7 cellular contexts compared by ENCODE assay signal in genomic region chr5:10272870-10273209, GRCh38. TPM values are rescaled to one million over a fixed set of nuclear protein-coding genes. Genes with fewer than 3 reads are reported as not detected.
DNase-seq lines count a peak whose midpoint lies in the region; ATAC-seq and TF ChIP-seq lines count a peak whose summit lies in the region.
"Not testable (repeated sequence)": the region's sequence is repeated elsewhere in the genome, so short reads cannot be mapped to it uniquely, and the experiment has no call there.

No MANE protein-coding gene starts in this region.

- CTCF ChIA-PET in activated CD4-positive, alpha-beta T cell treated with anti-CD3 and anti-CD28 coated beads, Interleukin-2, amount 10 ng/mL, durations not matched to agents 7 days and 5 days (lab: Charles Lee) = not testable (repeated sequence)

- WGBS in right lobe of liver (ENCODE audit: insufficient coverage, low coverage, low lambda C conversion rate, missing lambda C conversion rate) = 24% methylated on average over 7 of the region's 7 CpGs

- H3K9me3 ChIP-seq in BLaER1 treated with 17β-estradiol and CSF1 and Interleukin-3, amounts not matched to agents 10 nM and 100 nM (replicated peaks in 1 of 11) = peaks cover 7 to 18% (median 10%) of the 10 kb centered on the region in 11 experiments; a peak in 21 of 22 replicates
- not testable (repeated sequence) for H3K9me3 ChIP-seq in colonic mucosa, right lobe of liver

- H3K27ac ChIP-seq in BLaER1 treated with 17β-estradiol and CSF1 and Interleukin-3, amounts not matched to agents 10 nM and 100 nM; colonic mucosa; right lobe of liver: not testable (repeated sequence)

- not testable (repeated sequence) for H3K27me3 Mint-ChIP-seq in activated CD4-positive, alpha-beta T cell treated with anti-CD3 and anti-CD28 coated beads, Interleukin-2, amount 10 ng/mL, durations not matched to agents 7 days and 5 days

- POLR2A ChIA-PET in activated CD4-positive, alpha-beta T cell treated with anti-CD3 and anti-CD28 coated beads, Interleukin-2, amount 10 ng/mL, durations not matched to agents 7 days and 5 days (lab: Charles Lee) = not testable (repeated sequence)

- peak overlapping the region; percentile 16 to 66 (median 44); a peak in 16 of 22 replicates for H3K4me2 ChIP-seq in BLaER1 treated with 17β-estradiol and CSF1 and Interleukin-3, amounts not matched to agents 10 nM and 100 nM

- H3K4me1 Mint-ChIP-seq in activated CD4-positive, alpha-beta T cell treated with anti-CD3 and anti-CD28 coated beads, Interleukin-2, amount 10 ng/mL, durations not matched to agents 7 days and 5 days = peaks cover 33% of the 10 kb centered on the region

- intact Hi-C loops in colonic mucosa (cut with DNase I); left colon (cut with DNase I, micrococcal nuclease); right lobe of liver (cut with DNase I): not testable (repeated sequence)

- peak; percentile 78 for ATAC-seq in left colon
- peak; percentile 5 to 58 (median 52) for ATAC-seq in right lobe of liver

- not testable (repeated sequence) for H4K20me1 ChIP-seq in BLaER1 treated with 17β-estradiol and CSF1 and Interleukin-3, amounts not matched to agents 10 nM and 100 nM

- H3K36me3 ChIP-seq in BLaER1 treated with 17β-estradiol and CSF1 and Interleukin-3, amounts not matched to agents 10 nM and 100 nM; colonic mucosa; right lobe of liver: not testable (repeated sequence)

- not testable (repeated sequence) for TF ChIP-seq CTCF in colonic mucosa (IDR thresholded peaks at IDR 0.05); right lobe of liver (IDR thresholded peaks at IDR 0.05)

- not testable (repeated sequence) for TF ChIP-seq POLR2A in right lobe of liver (IDR thresholded peaks at IDR 0.05)

- peak; percentile 82 for DNase-seq in LoVo (ENCODE audit: low spot score)
- not testable (repeated sequence) for DNase-seq in activated CD4-positive, alpha-beta T cell treated with anti-CD3 and anti-CD28 coated beads, Interleukin-2, amount 10 ng/mL, durations not matched to agents 7 days and 5 days
- peak; percentile 81 for DNase-seq in colonic mucosa
- peak; percentile 63 to 69 for DNase-seq in left colon
- peak in 1 of 3 donors; percentile 58 for DNase-seq in right lobe of liver
- DNase-seq in renal cortical epithelial cell (ENCODE audit: low read depth) = peak; percentile 34

- H3K27ac Mint-ChIP-seq in activated CD4-positive, alpha-beta T cell treated with anti-CD3 and anti-CD28 coated beads, Interleukin-2, amount 10 ng/mL, durations not matched to agents 7 days and 5 days = peak overlapping the region; percentile 7

- H3K27me3 ChIP-seq in BLaER1 treated with 17β-estradiol and CSF1 and Interleukin-3, amounts not matched to agents 10 nM and 100 nM; colonic mucosa; right lobe of liver: not testable (repeated sequence)

- H3K4me1 ChIP-seq in BLaER1 treated with 17β-estradiol and CSF1 and Interleukin-3, amounts not matched to agents 10 nM and 100 nM = peaks cover 15 to 36% (median 27%) of the 10 kb centered on the region in 10 experiments
- H3K4me1 ChIP-seq in colonic mucosa = not testable (repeated sequence)
- H3K4me1 ChIP-seq in right lobe of liver = peaks cover 0 to 28% (median 11%) of the 10 kb centered on the region in 4 donors

- H3K4me3 ChIP-seq in BLaER1 treated with 17β-estradiol and CSF1 and Interleukin-3, amounts not matched to agents 10 nM and 100 nM; colonic mucosa; right lobe of liver: not testable (repeated sequence)

- not testable (repeated sequence) for H3K9me3 Mint-ChIP-seq in activated CD4-positive, alpha-beta T cell treated with anti-CD3 and anti-CD28 coated beads, Interleukin-2, amount 10 ng/mL, durations not matched to agents 7 days and 5 days

- H3K9ac ChIP-seq in BLaER1 treated with 17β-estradiol and CSF1 and Interleukin-3, amounts not matched to agents 10 nM and 100 nM; colonic mucosa (ENCODE audit: low read depth in 2 of 2, low read length in 2 of 2): not testable (repeated sequence)

- not testable (repeated sequence) for H3K36me3 Mint-ChIP-seq in activated CD4-positive, alpha-beta T cell treated with anti-CD3 and anti-CD28 coated beads, Interleukin-2, amount 10 ng/mL, durations not matched to agents 7 days and 5 days (ENCODE audit: low read depth)

- H3K4me3 Mint-ChIP-seq in activated CD4-positive, alpha-beta T cell treated with anti-CD3 and anti-CD28 coated beads, Interleukin-2, amount 10 ng/mL, durations not matched to agents 7 days and 5 days = not testable (repeated sequence)

RNA-seq across cellular contexts. Expression of gene CCT5, which starts 22.8 kb away (rescaled TPM):
- 100 to 1,000 TPM; 224 to 241 TPM for total RNA-seq in activated CD4-positive, alpha-beta T cell treated with anti-CD3 and anti-CD28 coated beads, Interleukin-2, amount 10 ng/mL, durations not matched to agents 7 days and 5 days
- total RNA-seq in colonic mucosa = 100 to 1,000 TPM; 156 to 341 TPM
- 100 to 1,000 TPM; 136 to 150 TPM for total RNA-seq in left colon
- 100 to 1,000 TPM in 2 of 6 experiments, 10 to 100 TPM in 4; 39.7 to 124 (median 74.8) TPM for total RNA-seq in right lobe of liver
- 519 and 762 TPM in 2 replicates for total RNA-seq in renal cortical epithelial cell

RNA-seq across cellular contexts. Expression of gene ATPSCKMT, which starts 23.2 kb away (rescaled TPM):
- total RNA-seq in activated CD4-positive, alpha-beta T cell treated with anti-CD3 and anti-CD28 coated beads, Interleukin-2, amount 10 ng/mL, durations not matched to agents 7 days and 5 days = 10 to 100 TPM; 13.8 to 16.8 TPM
- total RNA-seq in colonic mucosa (10 to 100 TPM; 11.9 to 28.4 TPM), left colon (10 to 100 TPM; 13.2 to 17.4 TPM), right lobe of liver (10 to 100 TPM in 5 of 6 experiments, 1 to 10 TPM in 1; 7.5 to 16.0 (median 14.1) TPM), renal cortical epithelial cell (20.7 and 42.2 TPM in 2 replicates)

RNA-seq across cellular contexts. Expression of gene CMBL, which starts 34.9 kb away (rescaled TPM):
- total RNA-seq in activated CD4-positive, alpha-beta T cell treated with anti-CD3 and anti-CD28 coated beads, Interleukin-2, amount 10 ng/mL, durations not matched to agents 7 days and 5 days = 1 to 10 TPM in 1 of 2 experiments, under 1 TPM in 1; 0.64 to 1.4 TPM
- total RNA-seq in colonic mucosa = 100 to 1,000 TPM; 123 to 186 TPM
- total RNA-seq in left colon = 100 to 1,000 TPM; 172 to 182 TPM
- total RNA-seq in right lobe of liver = 100 to 1,000 TPM in 3 of 6 experiments, 10 to 100 TPM in 3; 29.4 to 206 (median 97.7) TPM
- total RNA-seq in renal cortical epithelial cell = 7.6 and 28.6 TPM in 2 replicates
